Comparison of ENCODE assay signal across 14 cellular contexts in the genomic region with DNA sequence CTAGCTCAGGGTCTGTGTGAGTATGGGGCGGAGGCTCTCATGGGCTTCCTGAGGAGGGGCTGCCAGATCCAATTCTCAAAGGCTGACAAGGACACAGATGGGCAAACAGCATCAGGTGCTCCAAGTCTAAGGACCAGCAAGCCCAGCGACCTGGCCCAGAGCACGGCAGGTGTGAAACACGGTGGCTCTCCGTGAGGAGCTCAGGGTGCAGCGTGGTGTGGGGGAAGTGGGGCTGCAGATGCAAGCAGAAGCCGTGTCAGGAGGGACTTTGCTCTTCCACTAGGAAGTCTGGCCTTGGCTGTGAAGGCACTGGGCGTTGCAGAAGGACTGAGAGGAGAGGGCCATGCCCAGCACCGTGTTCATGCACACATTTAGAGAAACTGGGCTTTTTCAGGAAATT.
"Had no signal": no experiment of that assay in that cellular context is flagged by ENCODE, and none has a peak within 500 bp of the region (broad histone marks: within the 10 kb centered on the region; RNA-seq: fewer than 3 reads in every experiment).

No MANE protein-coding gene starts in this region.

- H3K36me3 Mint-ChIP-seq: activated naive CD8-positive, alpha-beta T cell treated with anti-CD3 and anti-CD28 coated beads, Interleukin-2, amount 10 ng/mL, durations not matched to agents 7 days and 5 days had no signal

- H3K27ac Mint-ChIP-seq: activated naive CD8-positive, alpha-beta T cell treated with anti-CD3 and anti-CD28 coated beads, Interleukin-2, amount 10 ng/mL, durations not matched to agents 7 days and 5 days; activated T-helper 1 cell treated with anti-CD3 and anti-CD28 coated beads, Interleukin-12 subunit alpha, Interleukin-12 subunit beta, Interleukin-2, Interleukin-4 antibody, amounts not matched to agents 30 ng/mL and 10 ng/mL and 1 ng/mL, durations not matched to agents 14 hours and 24 hours and 36 hours; effector memory CD8-positive, alpha-beta T cell had no signal

- H3K9me3 Mint-ChIP-seq: activated T-helper 1 cell treated with anti-CD3 and anti-CD28 coated beads, Interleukin-12 subunit alpha, Interleukin-12 subunit beta, Interleukin-2, Interleukin-4 antibody, amounts not matched to agents 30 ng/mL and 10 ng/mL and 1 ng/mL, durations not matched to agents 14 hours and 24 hours and 36 hours; effector memory CD8-positive, alpha-beta T cell; neural crest cell had no signal

- H3K4me3 Mint-ChIP-seq: activated naive CD8-positive, alpha-beta T cell treated with anti-CD3 and anti-CD28 coated beads, Interleukin-2, amount 10 ng/mL, durations not matched to agents 7 days and 5 days; activated T-helper 1 cell treated with anti-CD3 and anti-CD28 coated beads, Interleukin-12 subunit alpha, Interleukin-12 subunit beta, Interleukin-2, Interleukin-4 antibody, amounts not matched to agents 30 ng/mL and 10 ng/mL and 1 ng/mL, durations not matched to agents 14 hours and 24 hours and 36 hours; effector memory CD8-positive, alpha-beta T cell; neural crest cell had no signal

- H3K36me3 ChIP-seq: brain microvascular endothelial cell, pancreas, transverse colon had no signal

- FAIRE-seq: pancreas had no signal

- H3K27ac ChIP-seq: brain microvascular endothelial cell, foreskin keratinocyte, pancreas, transverse colon had no signal

- H3K4me1 Mint-ChIP-seq: activated naive CD8-positive, alpha-beta T cell treated with anti-CD3 and anti-CD28 coated beads, Interleukin-2, amount 10 ng/mL, durations not matched to agents 7 days and 5 days; neural crest cell had no signal

- H3K9me3 ChIP-seq: pancreas, transverse colon had no signal

- H3K4me3 ChIP-seq: pancreas, transverse colon had no signal

- H3K4me1 ChIP-seq: transverse colon had no signal

- H3K27me3 ChIP-seq: brain microvascular endothelial cell, foreskin keratinocyte, pancreas, transverse colon had no signal

- DNase-seq: activated naive CD8-positive, alpha-beta T cell treated with anti-CD3 and anti-CD28 coated beads, Interleukin-2, amount 10 ng/mL, durations not matched to agents 7 days and 5 days; anterior cingulate cortex; brain microvascular endothelial cell; cerebellar nuclear complex; effector memory CD8-positive, alpha-beta T cell; foreskin keratinocyte; glutamatergic neuron; pancreas; stimulated activated CD4-positive, alpha-beta T cell treated with anti-CD3 and anti-CD28 coated beads, Interleukin-2, amount 100 ng/mL, for 48 hours; stimulated activated naive CD4-positive, alpha-beta T cell treated with Interleukin-2 at 50 U/mL for 16 hours; T-helper 9 cell; transverse colon had no signal
